In genomic region chr7:1884583-1885350, GRCh38 we compare ENCODE assay signal across 1 cellular context.
TF ChIP-seq lines count a peak whose summit lies in the region.

No MANE protein-coding gene starts in this region.

TF ChIP-seq in H1, 55 proteins besides CTCF, POLR2A, EP300 and RAD21 (continued from another document):
- TF ChIP-seq NANOG (IDR thresholded peaks at IDR 0.05; ENCODE audit: insufficient read depth, low read depth, low read length, poor library complexity, severe bottlenecking) (no peak), SAP30 (IDR thresholded peaks at IDR 0.05; ENCODE audit: insufficient read depth, insufficient replicate concordance, low read length) (no peak), SRF (IDR thresholded peaks at IDR 0.05; ENCODE audit: low read depth, low read length) (no peak)
